Comparison of ENCODE assay signal across 9 cellular contexts in the genomic region with DNA sequence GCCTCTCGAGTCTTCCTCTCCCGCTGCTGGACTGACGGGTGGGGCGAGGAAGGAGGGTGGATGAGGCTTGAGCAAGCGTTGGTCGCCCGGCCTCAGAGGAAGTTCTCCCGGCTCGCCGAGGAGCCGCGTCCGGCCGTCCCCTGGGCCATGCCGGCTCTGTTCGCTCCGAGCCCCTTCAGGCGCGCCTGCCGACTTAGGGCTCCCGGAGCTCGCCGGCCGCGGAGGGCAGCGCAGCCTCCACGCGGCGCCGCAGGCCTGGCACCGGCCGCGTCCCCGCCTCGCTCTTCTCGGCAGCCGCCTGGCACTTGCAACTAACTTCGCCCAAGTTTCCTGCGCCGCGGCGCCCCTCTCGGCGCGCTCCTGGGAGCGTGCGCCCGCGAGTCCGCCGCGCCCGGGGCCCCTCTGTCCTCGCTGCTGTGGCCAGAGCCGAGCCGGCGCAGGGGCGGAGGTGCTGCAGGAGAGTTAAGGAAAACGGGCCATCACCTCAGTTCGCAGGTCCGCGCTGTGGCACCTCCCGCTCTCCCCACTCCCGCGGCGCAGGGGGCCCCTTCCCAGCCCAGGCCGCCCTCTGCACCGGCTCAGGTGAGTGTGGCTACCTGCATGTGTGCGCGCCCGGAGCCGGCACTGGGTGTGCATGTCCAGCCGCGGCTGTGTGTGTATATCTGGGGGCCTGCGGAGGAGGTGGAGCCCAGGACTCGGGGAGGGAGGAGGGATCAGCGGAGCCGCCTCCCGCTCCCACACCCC. TPM values are rescaled to one million over a fixed set of nuclear protein-coding genes. Genes with fewer than 3 reads are reported as not detected.
DNase-seq lines count a peak whose midpoint lies in the region; ATAC-seq and TF ChIP-seq lines count a peak whose summit lies in the region.
"Had no signal": no experiment of that assay in that cellular context is flagged by ENCODE, and none has a peak within 500 bp of the region (broad histone marks: within the 10 kb centered on the region; RNA-seq: fewer than 3 reads in every experiment).

No MANE protein-coding gene starts in this region.

- DNase-seq in activated CD8-positive, alpha-beta memory T cell treated with anti-CD3 and anti-CD28 coated beads for 24 hours, result peak; percentile 58
- no peak for DNase-seq in activated CD8-positive, alpha-beta memory T cell treated with anti-CD3 and anti-CD28 coated beads, Interleukin-2, amount 10 ng/mL, durations not matched to agents 7 days and 5 days
- DNase-seq in T-cell, result no peak
- peak; percentile 28 for DNase-seq in pons (ENCODE audit: low spot score)
- no peak for DNase-seq in NOMO-1 treated with DMSO at 0.1 percent for 48 hours (lab: John Stamatoyannopoulos, UW; ENCODE audit: unreplicated experiment)
- DNase-seq in effector memory CD4-positive, alpha-beta T cell, result no peak

- no peak overlapping the region for H3K27ac ChIP-seq in gastroesophageal sphincter
- no peak overlapping the region for H3K27ac ChIP-seq in effector memory CD4-positive, alpha-beta T cell (ENCODE audit: insufficient read depth, low read length, poor library complexity, severe bottlenecking)

- no CpG with 5 or more reads among the region's 79 CpGs for WGBS in gastroesophageal sphincter (ENCODE audit: low coverage in 1 of 2), 2 donors

- H3K4me3 Mint-ChIP-seq in activated CD8-positive, alpha-beta memory T cell treated with anti-CD3 and anti-CD28 coated beads, Interleukin-2, amount 10 ng/mL, durations not matched to agents 7 days and 5 days, result no peak overlapping the region
- peak overlapping the region in 2 of 3 donors; percentile 43 to 60 for H3K4me3 Mint-ChIP-seq in T-cell

- H3K4me3 ChIP-seq in gastroesophageal sphincter, result peak overlapping the region in 1 of 2 donors; percentile 37
- no peak overlapping the region for H3K4me3 ChIP-seq in effector memory CD4-positive, alpha-beta T cell (ENCODE audit: insufficient read depth, low read depth, low read length, poor library complexity, severe bottlenecking)

- H3K9me3 Mint-ChIP-seq in activated CD8-positive, alpha-beta memory T cell treated with anti-CD3 and anti-CD28 coated beads, Interleukin-2, amount 10 ng/mL, durations not matched to agents 7 days and 5 days (ENCODE audit: low read depth), result no peaks in the 10 kb centered on the region
- no peaks in the 10 kb centered on the region for H3K9me3 Mint-ChIP-seq in T-cell

- H3K27me3 Mint-ChIP-seq in activated CD8-positive, alpha-beta memory T cell treated with anti-CD3 and anti-CD28 coated beads, Interleukin-2, amount 10 ng/mL, durations not matched to agents 7 days and 5 days, result peaks cover 81% of the 10 kb centered on the region
- peaks cover 59 to 71% of the 10 kb centered on the region in 2 donors for H3K27me3 Mint-ChIP-seq in T-cell

- CTCF ChIA-PET in activated CD8-positive, alpha-beta memory T cell treated with anti-CD3 and anti-CD28 coated beads, Interleukin-2, amount 10 ng/mL, durations not matched to agents 7 days and 5 days (lab: Charles Lee), result no interaction called here
- CTCF ChIA-PET in T-cell (lab: Charles Lee), result no interaction called here

- peaks cover 98% of the 10 kb centered on the region for H3K27me3 ChIP-seq in gastroesophageal sphincter
- H3K27me3 ChIP-seq in effector memory CD4-positive, alpha-beta T cell (replicated peaks; ENCODE audit: control insufficient read depth, insufficient read depth, low read length, poor library complexity, severe bottlenecking), result peaks cover 45% of the 10 kb centered on the region

- H3K4me1 ChIP-seq in gastroesophageal sphincter, result peaks cover 0 to 37% (median 23%) of the 10 kb centered on the region in 3 donors
- peaks cover 18% of the 10 kb centered on the region for H3K4me1 ChIP-seq in effector memory CD4-positive, alpha-beta T cell (ENCODE audit: control insufficient read depth, insufficient read depth, low read length, poor library complexity, severe bottlenecking)

- H3K36me3 Mint-ChIP-seq in activated CD8-positive, alpha-beta memory T cell treated with anti-CD3 and anti-CD28 coated beads, Interleukin-2, amount 10 ng/mL, durations not matched to agents 7 days and 5 days, result no peaks in the 10 kb centered on the region
- H3K36me3 Mint-ChIP-seq in T-cell, result peaks cover 3% of the 10 kb centered on the region

- H3K9me3 ChIP-seq in gastroesophageal sphincter, result no peaks in the 10 kb centered on the region
- no peaks in the 10 kb centered on the region for H3K9me3 ChIP-seq in effector memory CD4-positive, alpha-beta T cell (ENCODE audit: control insufficient read depth, low read length)

- peaks cover 12% of the 10 kb centered on the region for H3K4me1 Mint-ChIP-seq in activated CD8-positive, alpha-beta memory T cell treated with anti-CD3 and anti-CD28 coated beads, Interleukin-2, amount 10 ng/mL, durations not matched to agents 7 days and 5 days
- H3K4me1 Mint-ChIP-seq in T-cell, result peaks cover 3 to 24% (median 23%) of the 10 kb centered on the region in 3 donors

- TF ChIP-seq EP300 in gastroesophageal sphincter (IDR thresholded peaks at IDR 0.05), result no peak

- no peaks in the 10 kb centered on the region for H3K36me3 ChIP-seq in gastroesophageal sphincter
- H3K36me3 ChIP-seq in effector memory CD4-positive, alpha-beta T cell (ENCODE audit: control insufficient read depth, insufficient read depth, low read length), result no peaks in the 10 kb centered on the region

- no peak overlapping the region for H3K27ac Mint-ChIP-seq in activated CD8-positive, alpha-beta memory T cell treated with anti-CD3 and anti-CD28 coated beads, Interleukin-2, amount 10 ng/mL, durations not matched to agents 7 days and 5 days
- H3K27ac Mint-ChIP-seq in T-cell, result no peak overlapping the region

- no peak for TF ChIP-seq POLR2A in gastroesophageal sphincter (IDR thresholded peaks at IDR 0.05)

- no peak for ATAC-seq in activated CD8-positive, alpha-beta memory T cell treated with anti-CD3 and anti-CD28 coated beads, Interleukin-2, amount 10 ng/mL, durations not matched to agents 7 days and 5 days
- ATAC-seq in T-cell (replicated peaks in 1 of 4) (peak in 2 of 4 experiments; percentile 4 to 34), gastroesophageal sphincter (peak; percentile 29), GM19395 (IDR thresholded peaks at IDR 0.05; ENCODE audit: unreplicated experiment) (no peak)

- no peak for TF ChIP-seq CTCF in gastroesophageal sphincter (IDR thresholded peaks at IDR 0.05)

- POLR2A ChIA-PET in T-cell (lab: Charles Lee), result no interaction called here

RNA-seq across cellular contexts. Expression of gene SOX21, which starts 0.6 kb away (rescaled TPM):
- total RNA-seq in activated CD8-positive, alpha-beta memory T cell treated with anti-CD3 and anti-CD28 coated beads, Interleukin-2, amount 10 ng/mL, durations not matched to agents 7 days and 5 days, result not detected
- not detected for total RNA-seq in T-cell
- under 1 TPM in 2 of 4 donors, not detected in 2; 0.47 to 0.59 TPM for total RNA-seq in gastroesophageal sphincter
- total RNA-seq: subcutaneous adipose tissue had no signal

Comparison
In these comparisons a context has a peak if more than half of its experiments do, and no peak if none do; other contexts are left out.
1. DNase-seq: peak in activated CD8-positive, alpha-beta memory T cell treated with anti-CD3 and anti-CD28 coated beads for 24 hours (single experiment) and pons (single experiment); none in activated CD8-positive, alpha-beta memory T cell treated with anti-CD3 and anti-CD28 coated beads, Interleukin-2, amount 10 ng/mL, durations not matched to agents 7 days and 5 days (single experiment), T-cell (0 of 34), NOMO-1 treated with DMSO at 0.1 percent for 48 hours (single experiment) and effector memory CD4-positive, alpha-beta T cell (0 of 3).